Comparison of ENCODE assay signal across 8 cellular contexts in the genomic region with DNA sequence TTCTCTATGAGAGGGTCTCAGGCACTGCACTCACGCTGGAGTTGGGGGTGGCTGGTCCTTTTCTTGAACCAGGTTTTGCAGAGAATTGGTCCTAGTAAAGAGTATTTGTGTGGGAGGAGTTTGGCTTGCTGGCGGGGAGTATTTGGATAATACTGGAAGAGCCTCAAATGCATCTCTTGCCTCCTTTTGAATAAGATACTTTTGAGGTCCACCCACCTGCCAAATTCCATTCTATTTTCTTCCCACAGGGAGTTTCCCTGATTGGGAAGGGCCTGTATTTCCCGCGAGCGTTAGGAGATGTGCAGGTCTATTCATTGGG. TPM values are rescaled to one million over a fixed set of nuclear protein-coding genes. Genes with fewer than 3 reads are reported as not detected.
A peak's percentile ranks its signal among the peaks of the same experiment; 100 is the strongest.
DNase-seq lines count a peak whose midpoint lies in the region; ATAC-seq lines count a peak whose summit lies in the region.

No MANE protein-coding gene starts in this region.

- DNase-seq in T-helper 1 cell (no peak), NCI-H446 treated with DMSO at 0.1 percent for 48 hours (lab: John Stamatoyannopoulos, UW) (no peak)
- DNase-seq in activated T-helper 1 cell treated with anti-CD3 and anti-CD28 coated beads, Interleukin-12 subunit alpha, Interleukin-12 subunit beta, Interleukin-2, Interleukin-4 antibody, amounts not matched to agents 30 ng/mL and 10 ng/mL and 1 ng/mL, durations not matched to agents 14 hours and 24 hours and 36 hours (ENCODE audit: low spot score) = no peak

- H3K4me3 Mint-ChIP-seq in T-helper 1 cell treated with Interleukin-12 subunit alpha and Interleukin-12 subunit beta and Interleukin-4 antibody, amounts not matched to agents 30 μg/mL and 1 μg/mL, for 36 hours = peak overlapping the region; percentile 83
- H3K4me3 Mint-ChIP-seq in activated T-helper 1 cell treated with anti-CD3 and anti-CD28 coated beads, Interleukin-12 subunit alpha, Interleukin-12 subunit beta, Interleukin-2, Interleukin-4 antibody, amounts not matched to agents 30 ng/mL and 10 ng/mL and 1 ng/mL, durations not matched to agents 14 hours and 24 hours and 36 hours = peak overlapping the region; percentile 80
- H3K4me3 Mint-ChIP-seq in stimulated activated memory B cell treated with anti-CD40 and anti-IgM and Interleukin-4, amounts not matched to agents 10 μg/mL and 1 μg/mL and 100 μg/mL, for 72 hours = peak overlapping the region; percentile 83

- peaks cover 16% of the 10 kb centered on the region for H3K36me3 Mint-ChIP-seq in T-helper 1 cell treated with Interleukin-12 subunit alpha and Interleukin-12 subunit beta and Interleukin-4 antibody, amounts not matched to agents 30 μg/mL and 1 μg/mL, for 36 hours (ENCODE audit: low read depth)
- peaks cover 21% of the 10 kb centered on the region for H3K36me3 Mint-ChIP-seq in activated T-helper 1 cell treated with anti-CD3 and anti-CD28 coated beads, Interleukin-12 subunit alpha, Interleukin-12 subunit beta, Interleukin-2, Interleukin-4 antibody, amounts not matched to agents 30 ng/mL and 10 ng/mL and 1 ng/mL, durations not matched to agents 14 hours and 24 hours and 36 hours (ENCODE audit: low read depth)
- H3K36me3 Mint-ChIP-seq in stimulated activated memory B cell treated with anti-CD40 and anti-IgM and Interleukin-4, amounts not matched to agents 10 μg/mL and 1 μg/mL and 100 μg/mL, for 72 hours = no peaks in the 10 kb centered on the region

- no peaks in the 10 kb centered on the region for H3K9me3 ChIP-seq in iPS-18c (ENCODE audit: control insufficient read depth, insufficient read depth, low read length)

- no peak for ATAC-seq in stimulated activated memory B cell treated with anti-CD40 and anti-IgM and Interleukin-4, amounts not matched to agents 10 μg/mL and 1 μg/mL and 100 μg/mL, for 72 hours
- ATAC-seq in HG03342 (IDR thresholded peaks at IDR 0.05; ENCODE audit: unreplicated experiment) = no peak
- no peak for ATAC-seq in HG02852 (IDR thresholded peaks at IDR 0.05; ENCODE audit: unreplicated experiment)

- intact Hi-C loops in activated T-helper 1 cell treated with anti-CD3 and anti-CD28 coated beads, Interleukin-12 subunit alpha, Interleukin-12 subunit beta, Interleukin-2, Interleukin-4 antibody, amounts not matched to agents 30 ng/mL and 10 ng/mL and 1 ng/mL, durations not matched to agents 14 hours and 24 hours and 36 hours (cut with micrococcal nuclease) = loop anchor here (5.0 to 10.0 kb wide), 5 partner anchors 74 to 1096 kb away; partner anchors contain the start of genes ATP1B3 and XRN1

- H3K9me3 Mint-ChIP-seq in T-helper 1 cell treated with Interleukin-12 subunit alpha and Interleukin-12 subunit beta and Interleukin-4 antibody, amounts not matched to agents 30 μg/mL and 1 μg/mL, for 36 hours = no peaks in the 10 kb centered on the region
- no peaks in the 10 kb centered on the region for H3K9me3 Mint-ChIP-seq in activated T-helper 1 cell treated with anti-CD3 and anti-CD28 coated beads, Interleukin-12 subunit alpha, Interleukin-12 subunit beta, Interleukin-2, Interleukin-4 antibody, amounts not matched to agents 30 ng/mL and 10 ng/mL and 1 ng/mL, durations not matched to agents 14 hours and 24 hours and 36 hours
- H3K9me3 Mint-ChIP-seq in stimulated activated memory B cell treated with anti-CD40 and anti-IgM and Interleukin-4, amounts not matched to agents 10 μg/mL and 1 μg/mL and 100 μg/mL, for 72 hours = no peaks in the 10 kb centered on the region

- H3K4me1 Mint-ChIP-seq in T-helper 1 cell treated with Interleukin-12 subunit alpha and Interleukin-12 subunit beta and Interleukin-4 antibody, amounts not matched to agents 30 μg/mL and 1 μg/mL, for 36 hours (ENCODE audit: low read depth) = peaks cover 54% of the 10 kb centered on the region
- peaks cover 59% of the 10 kb centered on the region for H3K4me1 Mint-ChIP-seq in activated T-helper 1 cell treated with anti-CD3 and anti-CD28 coated beads, Interleukin-12 subunit alpha, Interleukin-12 subunit beta, Interleukin-2, Interleukin-4 antibody, amounts not matched to agents 30 ng/mL and 10 ng/mL and 1 ng/mL, durations not matched to agents 14 hours and 24 hours and 36 hours (ENCODE audit: low read depth)
- H3K4me1 Mint-ChIP-seq in stimulated activated memory B cell treated with anti-CD40 and anti-IgM and Interleukin-4, amounts not matched to agents 10 μg/mL and 1 μg/mL and 100 μg/mL, for 72 hours = peaks cover 57% of the 10 kb centered on the region

- H3K27me3 Mint-ChIP-seq in T-helper 1 cell treated with Interleukin-12 subunit alpha and Interleukin-12 subunit beta and Interleukin-4 antibody, amounts not matched to agents 30 μg/mL and 1 μg/mL, for 36 hours (ENCODE audit: low read depth) = no peaks in the 10 kb centered on the region
- H3K27me3 Mint-ChIP-seq in activated T-helper 1 cell treated with anti-CD3 and anti-CD28 coated beads, Interleukin-12 subunit alpha, Interleukin-12 subunit beta, Interleukin-2, Interleukin-4 antibody, amounts not matched to agents 30 ng/mL and 10 ng/mL and 1 ng/mL, durations not matched to agents 14 hours and 24 hours and 36 hours (ENCODE audit: insufficient read depth) = peaks cover 2% of the 10 kb centered on the region
- no peaks in the 10 kb centered on the region for H3K27me3 Mint-ChIP-seq in stimulated activated memory B cell treated with anti-CD40 and anti-IgM and Interleukin-4, amounts not matched to agents 10 μg/mL and 1 μg/mL and 100 μg/mL, for 72 hours

- H3K27ac Mint-ChIP-seq in T-helper 1 cell treated with Interleukin-12 subunit alpha and Interleukin-12 subunit beta and Interleukin-4 antibody, amounts not matched to agents 30 μg/mL and 1 μg/mL, for 36 hours = peak overlapping the region; percentile 87
- peak overlapping the region; percentile 89 for H3K27ac Mint-ChIP-seq in activated T-helper 1 cell treated with anti-CD3 and anti-CD28 coated beads, Interleukin-12 subunit alpha, Interleukin-12 subunit beta, Interleukin-2, Interleukin-4 antibody, amounts not matched to agents 30 ng/mL and 10 ng/mL and 1 ng/mL, durations not matched to agents 14 hours and 24 hours and 36 hours
- peak overlapping the region; percentile 91 for H3K27ac Mint-ChIP-seq in stimulated activated memory B cell treated with anti-CD40 and anti-IgM and Interleukin-4, amounts not matched to agents 10 μg/mL and 1 μg/mL and 100 μg/mL, for 72 hours

- H3K4me3 ChIP-seq in iPS-18c (ENCODE audit: insufficient read depth, low read depth, low read length) = peak overlapping the region; percentile 40; the same call in 1 of the 2 replicates

RNA-seq across cellular contexts. Expression of gene RASA2, which starts 0.5 kb away (rescaled TPM):
- total RNA-seq in activated T-helper 1 cell treated with anti-CD3 and anti-CD28 coated beads, Interleukin-12 subunit alpha, Interleukin-12 subunit beta, Interleukin-2, Interleukin-4 antibody, amounts not matched to agents 30 ng/mL and 10 ng/mL and 1 ng/mL, durations not matched to agents 14 hours and 24 hours and 36 hours = 37.7 and 39.2 TPM in 2 replicates
